Comparison of ENCODE assay signal across 8 cellular contexts in genomic region chr20:50569864-50570836, GRCh38. TPM values are rescaled to one million over a fixed set of nuclear protein-coding genes. Genes with fewer than 3 reads are reported as not detected.
DNase-seq lines count a peak whose midpoint lies in the region; ATAC-seq and TF ChIP-seq lines count a peak whose summit lies in the region.

No MANE protein-coding gene starts in this region.

- ATAC-seq in GM18508 (IDR thresholded peaks at IDR 0.05; ENCODE audit: insufficient read depth, unreplicated experiment) (peak; percentile 60), HG03159 (IDR thresholded peaks at IDR 0.05; ENCODE audit: unreplicated experiment) (peak; percentile 70)

- TF ChIP-seq CTCF in 22Rv1 (IDR thresholded peaks at IDR 0.05) (peak; percentile 14; the same call in 1 of the 2 replicates), epithelial cell of proximal tubule (conservative IDR thresholded peaks at IDR 0.05; ENCODE audit: low read depth, low read length) (peak; percentile 55)

- DNase-seq in T-helper 1 cell: peak in 4 of 5 donors; percentile 11 to 73 (median 18)
- no peak for DNase-seq in epithelial cell of proximal tubule (ENCODE audit: low read depth)
- DNase-seq in renal cortical epithelial cell (ENCODE audit: low read depth): peak; percentile 36
- DNase-seq in NCI-H187 treated with DMSO at 0.1 percent for 48 hours (lab: John Stamatoyannopoulos, UW): no peak
- no peak for DNase-seq in NCI-H524 (lab: John Stamatoyannopoulos, UW)

- H3K27ac ChIP-seq in 22Rv1: no peak overlapping the region

- no peak overlapping the region for H3K4me3 ChIP-seq in epithelial cell of proximal tubule (ENCODE audit: low read depth, low read length)

RNA-seq across cellular contexts. Expression of gene PTPN1, which starts 60.0 kb away (rescaled TPM):
- 41.7 and 47.5 TPM in 2 replicates for total RNA-seq in epithelial cell of proximal tubule
- 42.5 and 89.1 TPM in 2 replicates for total RNA-seq in renal cortical epithelial cell

Comparison
In these comparisons a context has a peak if more than half of its experiments do, and no peak if none do; other contexts are left out.
1. DNase-seq: peak in T-helper 1 cell (4 of 5) and renal cortical epithelial cell (single experiment); none in epithelial cell of proximal tubule (single experiment), NCI-H187 treated with DMSO at 0.1 percent for 48 hours (single experiment) and NCI-H524 (0 of 2).